In the genomic region with DNA sequence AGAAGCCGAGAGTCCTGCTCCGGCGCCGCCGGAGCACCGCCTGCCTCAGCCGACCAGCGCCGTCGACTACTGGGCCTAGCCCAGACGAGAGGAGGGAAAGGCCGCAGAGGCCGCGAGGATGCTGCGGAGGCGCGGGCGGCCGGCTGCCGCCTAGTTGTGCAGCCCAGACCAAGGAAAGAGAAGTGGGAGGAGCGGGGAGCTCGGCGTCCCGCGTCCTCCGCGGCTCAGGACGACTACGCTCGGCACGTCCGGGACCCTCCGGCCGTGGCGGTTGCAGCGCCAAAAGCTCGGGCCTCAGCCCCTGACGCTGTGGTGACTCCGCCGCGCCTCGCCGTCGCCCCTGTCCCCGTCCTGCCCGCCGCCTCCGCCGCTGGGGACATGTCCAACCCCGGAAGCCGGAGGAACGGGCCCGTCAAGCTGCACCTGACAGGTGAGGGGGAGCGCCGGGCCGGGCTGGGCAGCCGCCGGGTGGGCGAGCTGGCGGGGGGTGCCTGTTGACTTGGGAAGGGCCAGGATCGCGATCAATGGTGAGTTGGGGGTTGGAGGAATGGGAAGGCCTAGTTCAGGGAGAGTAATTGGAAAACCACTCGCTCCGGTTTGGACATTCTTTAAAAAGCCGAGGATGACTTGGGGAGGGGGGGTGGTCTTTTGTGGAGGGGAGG, we compare ENCODE assay signal across 1 cellular context.
TF ChIP-seq lines count a peak whose summit lies in the region.

No MANE protein-coding gene starts in this region.

TF ChIP-seq in HEK293, 187 proteins besides CTCF, POLR2A, EP300 and RAD21 (continued from another document):
- TF ChIP-seq, protein P1, sequence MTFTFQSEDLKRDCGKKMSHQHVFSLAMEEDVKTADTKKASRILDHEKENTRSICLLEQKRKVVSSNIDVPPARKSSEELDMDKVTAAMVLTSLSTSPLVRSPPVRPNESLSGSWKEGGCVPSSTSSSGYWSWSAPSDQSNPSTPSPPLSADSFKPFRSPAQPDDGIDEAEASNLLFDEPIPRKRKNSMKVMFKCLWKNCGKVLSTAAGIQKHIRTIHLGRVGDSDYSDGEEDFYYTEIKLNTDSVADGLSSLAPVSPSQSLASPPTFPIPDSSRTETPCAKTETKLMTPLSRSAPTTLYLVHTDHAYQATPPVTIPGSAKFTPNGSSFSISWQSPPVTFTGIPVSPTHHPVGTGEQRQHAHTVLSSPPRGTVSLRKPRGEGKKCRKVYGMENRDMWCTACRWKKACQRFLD (tag by site-specific recombination; IDR thresholded peaks at IDR 0.05) = no peak
- TF ChIP-seq, protein P2, sequence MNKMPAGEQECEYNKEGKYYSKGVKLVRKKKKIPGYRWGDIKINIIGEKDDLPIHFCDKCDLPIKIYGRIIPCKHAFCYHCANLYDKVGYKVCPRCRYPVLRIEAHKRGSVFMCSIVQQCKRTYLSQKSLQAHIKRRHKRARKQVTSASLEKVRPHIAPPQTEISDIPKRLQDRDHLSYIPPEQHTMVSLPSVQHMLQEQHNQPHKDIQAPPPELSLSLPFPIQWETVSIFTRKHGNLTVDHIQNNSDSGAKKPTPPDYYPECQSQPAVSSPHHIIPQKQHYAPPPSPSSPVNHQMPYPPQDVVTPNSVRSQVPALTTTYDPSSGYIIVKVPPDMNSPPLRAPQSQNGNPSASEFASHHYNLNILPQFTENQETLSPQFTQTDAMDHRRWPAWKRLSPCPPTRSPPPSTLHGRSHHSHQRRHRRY (tag by site-specific recombination; IDR thresholded peaks at IDR 0.05) = no peak
- TF ChIP-seq ZNF701 (tag by site-specific recombination; IDR thresholded peaks at IDR 0.05) = no peak
- TF ChIP-seq KLF9 (tag by site-specific recombination; IDR thresholded peaks at IDR 0.05; ENCODE audit: low read depth) = peak; percentile 48; the same call in 1 of the 2 replicates
- no peak for TF ChIP-seq ZNF239 (tag by site-specific recombination; IDR thresholded peaks at IDR 0.05)
- no peak for TF ChIP-seq ZNF510 (tag by site-specific recombination; IDR thresholded peaks at IDR 0.05; ENCODE audit: insufficient replicate concordance)
- TF ChIP-seq ZNF600 (tag by site-specific recombination; IDR thresholded peaks at IDR 0.05) = peak; percentile 94
- no peak for TF ChIP-seq ZNF629 (tag by site-specific recombination; IDR thresholded peaks at IDR 0.05)
- peak; percentile 19; the same call in 1 of the 2 replicates for TF ChIP-seq MYNN (tag by site-specific recombination; IDR thresholded peaks at IDR 0.05; ENCODE audit: borderline replicate concordance)
- TF ChIP-seq ZNF624 (tag by site-specific recombination; IDR thresholded peaks at IDR 0.05) = no peak
- TF ChIP-seq ZNF248 (tag by site-specific recombination; IDR thresholded peaks at IDR 0.05) = no peak
- TF ChIP-seq ZNF114 (tag by site-specific recombination; IDR thresholded peaks at IDR 0.05) = no peak
- TF ChIP-seq YY1 (tag by site-specific recombination; IDR thresholded peaks at IDR 0.05) = peak; percentile 54; the same call in 1 of the 2 replicates
